In the genomic region with DNA sequence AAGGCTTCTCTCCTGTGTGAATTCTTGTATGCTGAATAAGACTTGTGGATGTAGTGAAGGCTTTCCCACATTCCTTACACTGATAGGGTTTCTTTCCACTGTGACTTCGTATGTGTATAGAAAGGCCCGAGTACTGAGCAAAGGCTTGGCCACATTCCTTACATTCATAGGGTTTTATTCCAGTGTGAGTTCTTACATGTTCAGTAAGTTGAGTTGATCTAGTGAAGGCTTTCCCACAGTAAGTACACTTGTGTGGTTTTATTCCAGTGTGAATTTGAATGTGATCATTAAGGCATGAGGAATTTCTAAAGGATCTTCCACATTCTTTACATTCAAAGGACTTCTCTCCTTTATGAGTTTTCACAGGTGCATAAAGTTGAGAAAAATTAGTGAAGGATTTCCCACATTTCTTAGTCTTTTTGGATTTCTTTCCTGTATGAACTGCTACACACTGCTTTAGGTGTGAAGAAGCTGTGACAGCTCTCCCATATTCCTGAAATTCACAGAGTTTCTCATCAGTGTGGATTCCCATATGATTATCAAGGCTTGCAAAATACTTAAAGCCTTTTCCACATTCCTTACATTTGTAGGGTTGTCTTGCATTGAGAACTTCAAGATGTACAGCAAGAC, we compare ENCODE assay signal across 21 cellular contexts.
"Had no signal": no experiment of that assay in that cellular context is flagged by ENCODE, and none has a peak within 500 bp of the region (broad histone marks: within the 10 kb centered on the region; RNA-seq: fewer than 3 reads in every experiment).

No MANE protein-coding gene starts in this region.

- DNase-seq: activated CD4-positive, alpha-beta T cell treated with anti-CD3 and anti-CD28 coated beads for 36 hours; activated CD4-positive, alpha-beta T cell treated with anti-CD3 and anti-CD28 coated beads, Interleukin-2, amount 50 U/mL, for 4 hours; activated CD8-positive, alpha-beta memory T cell treated with anti-CD3 and anti-CD28 coated beads, Interleukin-2, amount 50 U/mL, for 48 hours; activated naive CD4-positive, alpha-beta T cell treated with Interleukin-2 at 50 U/mL for 16 hours; activated naive CD8-positive, alpha-beta T cell treated with anti-CD3 and anti-CD28 coated beads for 36 hours; activated T-cell treated with anti-CD3 and anti-CD28 coated beads, Interleukin-2, amount 50 U/mL, for 4 hours; effector CD8-positive, alpha-beta T cell; foreskin melanocyte; glutamatergic neuron; immature natural killer cell; stimulated activated CD4-positive, alpha-beta T cell treated with anti-CD3 and anti-CD28 coated beads, Interleukin-12 subunit alpha, Interleukin-12 subunit beta, amount 100 ng/mL, for 4 hours; stimulated activated CD4-positive, alpha-beta T cell treated with anti-CD3 and anti-CD28 coated beads, Interleukin-4, amount 100 ng/mL, for 4 hours; T-helper 1 cell; tibial artery had no signal

- H3K27ac ChIP-seq: cardiac muscle cell, hepatocyte, prostate gland, right atrium auricular region, tibial artery had no signal

- ATAC-seq: activated CD4-positive, alpha-beta T cell treated with anti-CD3 and anti-CD28 coated beads for 36 hours; activated T-cell treated with anti-CD3 and anti-CD28 coated beads, Interleukin-2, amount 50 U/mL, for 4 hours; esophagus mucosa; left lobe of liver; natural killer cell treated with Interleukin-12 subunit alpha and Interleukin-12 subunit beta and Interleukin-15 and Interleukin-18, amount 100 ng/mL, for 72 hours had no signal

- H3K27me3 ChIP-seq: cardiac muscle cell, hepatocyte, right atrium auricular region, tibial artery had no signal

- H3K4me3 ChIP-seq: cardiac muscle cell, hepatocyte, prostate gland, right atrium auricular region, tibial artery had no signal

- H3K9me3 ChIP-seq: prostate gland had no signal

- H3K4me1 ChIP-seq: prostate gland, right atrium auricular region, tibial artery had no signal
